Comparison of ENCODE assay signal across 8 cellular contexts in the genomic region with DNA sequence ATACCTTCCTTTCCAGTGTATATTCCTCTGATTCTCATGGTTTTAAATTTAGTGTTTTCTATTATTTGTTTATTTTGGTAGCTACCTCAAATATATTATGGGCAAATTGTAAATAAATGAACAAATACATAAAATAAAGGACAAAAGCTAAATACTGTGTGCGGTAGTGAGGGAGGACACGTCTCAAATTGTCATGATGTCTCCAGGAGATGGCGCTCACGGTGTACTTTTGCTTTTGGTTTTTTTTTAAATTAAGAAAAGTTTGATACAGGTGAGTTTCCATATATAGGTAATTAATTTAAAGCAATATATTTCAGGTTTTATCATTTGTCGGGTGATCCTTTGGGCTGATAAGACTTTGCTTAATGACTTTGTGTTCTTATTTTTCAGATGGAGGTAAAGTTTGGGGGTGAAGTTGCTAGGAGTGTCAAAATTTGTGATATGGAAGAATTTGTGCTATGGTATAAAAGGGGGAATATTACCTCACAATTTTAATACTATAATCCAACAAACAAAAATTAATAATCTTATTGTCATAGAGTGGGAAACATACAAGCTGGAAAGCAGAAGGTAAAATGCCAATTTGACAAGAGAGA.
A peak's percentile ranks its signal among the peaks of the same experiment; 100 is the strongest.
DNase-seq lines count a peak whose midpoint lies in the region; ATAC-seq and TF ChIP-seq lines count a peak whose summit lies in the region.

No MANE protein-coding gene starts in this region.

- H3K9me3 ChIP-seq in BE2C: no peaks in the 10 kb centered on the region; the same call in 1 of the 2 replicates

- no peak for TF ChIP-seq POLR2A in GM18505 (IDR thresholded peaks at IDR 0.05; ENCODE audit: borderline replicate concordance, extremely low read depth, insufficient read depth, insufficient read length)

- no peak overlapping the region for H3K4me3 ChIP-seq in BE2C (ENCODE audit: low read depth, low read length)
- H3K4me3 ChIP-seq in H7 (ENCODE audit: insufficient read depth, low read depth, low read length): no peak overlapping the region

- H3K27me3 ChIP-seq in BE2C: no peaks in the 10 kb centered on the region
- no peaks in the 10 kb centered on the region for H3K27me3 ChIP-seq in H7 (ENCODE audit: control insufficient read depth, insufficient read depth, low read length)

- H3K4me1 ChIP-seq in BE2C: peaks cover 19% of the 10 kb centered on the region

- DNase-seq in BE2C (peak; percentile 32), H7 (peak; percentile 15), RPMI8226 (peak; percentile 38), iris pigment epithelial cell (ENCODE audit: low read depth) (peak; percentile 14), cerebellar nuclear complex (lab: John Stamatoyannopoulos, UW) (no peak), kidney glomerular epithelial cell (lab: John Stamatoyannopoulos, UW) (no peak)

- H3K36me3 ChIP-seq in BE2C: no peaks in the 10 kb centered on the region
- H3K36me3 ChIP-seq in H7 (replicated peaks; ENCODE audit: control insufficient read depth, insufficient read depth, low read length): no peaks in the 10 kb centered on the region

- no peak for ATAC-seq in GM18505 (IDR thresholded peaks at IDR 0.05; ENCODE audit: unreplicated experiment)
- ATAC-seq in GM21528 (IDR thresholded peaks at IDR 0.05; ENCODE audit: low FRiP score, unreplicated experiment): no peak

- TF ChIP-seq CTCF in BE2C (IDR thresholded peaks at IDR 0.05; ENCODE audit: low read depth, low read length): peak; percentile 63

Comparison
In these comparisons a context has a peak if more than half of its experiments do, and no peak if none do; other contexts are left out.
1. DNase-seq: peak in BE2C (single experiment), H7 (single experiment), RPMI8226 (single experiment) and iris pigment epithelial cell (single experiment); none in cerebellar nuclear complex (0 of 2) and kidney glomerular epithelial cell (single experiment).